Comparison of ENCODE assay signal across 1 cellular context in genomic region chr4:1351854-1352633, GRCh38.
TF ChIP-seq lines count a peak whose summit lies in the region.

No MANE protein-coding gene starts in this region.

TF ChIP-seq in HepG2, 621 proteins besides CTCF, POLR2A, EP300 and RAD21 (continued from another document and continues in another):
- TF ChIP-seq ZNF281 (CRISPR knock-in tag; IDR thresholded peaks at IDR 0.05; ENCODE audit: borderline replicate concordance) = no peak
- no peak for TF ChIP-seq EHMT2 (IDR thresholded peaks at IDR 0.05; ENCODE audit: borderline replicate concordance, low read depth, low read length)
- TF ChIP-seq, protein P1, sequence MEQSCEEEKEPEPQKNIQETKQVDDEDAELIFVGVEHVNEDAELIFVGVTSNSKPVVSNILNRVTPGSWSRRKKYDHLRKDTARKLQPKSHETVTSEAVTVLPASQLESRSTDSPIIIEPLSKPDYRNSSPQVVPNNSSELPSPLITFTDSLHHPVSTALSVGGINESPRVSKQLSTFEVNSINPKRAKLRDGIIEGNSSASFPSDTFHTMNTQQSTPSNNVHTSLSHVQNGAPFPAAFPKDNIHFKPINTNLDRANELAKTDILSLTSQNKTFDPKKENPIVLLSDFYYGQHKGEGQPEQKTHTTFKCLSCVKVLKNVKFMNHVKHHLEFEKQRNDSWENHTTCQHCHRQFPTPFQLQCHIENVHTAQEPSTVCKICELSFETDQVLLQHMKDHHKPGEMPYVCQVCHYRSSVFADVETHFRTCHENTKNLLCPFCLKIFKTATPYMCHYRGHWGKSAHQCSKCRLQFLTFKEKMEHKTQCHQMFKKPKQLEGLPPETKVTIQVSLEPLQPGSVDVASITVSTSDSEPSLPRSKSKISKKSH (CRISPR knock-in tag; IDR thresholded peaks at IDR 0.05; ENCODE audit: borderline replicate concordance) = 0 out of 2 replicates have a peak, but pooled peaks have one; percentile 27
- no peak for TF ChIP-seq ZNF644 (CRISPR knock-in tag; IDR thresholded peaks at IDR 0.05; ENCODE audit: low read depth)
- TF ChIP-seq, protein P2, sequence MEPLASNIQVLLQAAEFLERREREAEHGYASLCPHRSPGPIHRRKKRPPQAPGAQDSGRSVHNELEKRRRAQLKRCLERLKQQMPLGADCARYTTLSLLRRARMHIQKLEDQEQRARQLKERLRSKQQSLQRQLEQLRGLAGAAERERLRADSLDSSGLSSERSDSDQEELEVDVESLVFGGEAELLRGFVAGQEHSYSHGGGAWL (CRISPR knock-in tag; IDR thresholded peaks at IDR 0.05) = no peak
- TF ChIP-seq ZNF121 (CRISPR knock-in tag; IDR thresholded peaks at IDR 0.05) = no peak
- TF ChIP-seq TOE1 (CRISPR knock-in tag; IDR thresholded peaks at IDR 0.05) = no peak
- TF ChIP-seq HES4 (CRISPR knock-in tag; IDR thresholded peaks at IDR 0.05; ENCODE audit: borderline replicate concordance) = no peak
- TF ChIP-seq, protein P3, sequence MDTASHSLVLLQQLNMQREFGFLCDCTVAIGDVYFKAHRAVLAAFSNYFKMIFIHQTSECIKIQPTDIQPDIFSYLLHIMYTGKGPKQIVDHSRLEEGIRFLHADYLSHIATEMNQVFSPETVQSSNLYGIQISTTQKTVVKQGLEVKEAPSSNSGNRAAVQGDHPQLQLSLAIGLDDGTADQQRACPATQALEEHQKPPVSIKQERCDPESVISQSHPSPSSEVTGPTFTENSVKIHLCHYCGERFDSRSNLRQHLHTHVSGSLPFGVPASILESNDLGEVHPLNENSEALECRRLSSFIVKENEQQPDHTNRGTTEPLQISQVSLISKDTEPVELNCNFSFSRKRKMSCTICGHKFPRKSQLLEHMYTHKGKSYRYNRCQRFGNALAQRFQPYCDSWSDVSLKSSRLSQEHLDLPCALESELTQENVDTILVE (CRISPR knock-in tag; IDR thresholded peaks at IDR 0.05) = no peak
- peak; percentile 34; the same call in 1 of the 2 replicates for TF ChIP-seq ZSCAN21 (CRISPR knock-in tag; IDR thresholded peaks at IDR 0.05; ENCODE audit: borderline replicate concordance)
- TF ChIP-seq HDAC2 (CRISPR knock-in tag; IDR thresholded peaks at IDR 0.05) = 0 out of 2 replicates have a peak, but pooled peaks have one; percentile 25
- no peak for TF ChIP-seq ZNF441 (CRISPR knock-in tag; IDR thresholded peaks at IDR 0.05; ENCODE audit: borderline replicate concordance)
- TF ChIP-seq ZNF792 (CRISPR knock-in tag; IDR thresholded peaks at IDR 0.05) = no peak
- TF ChIP-seq U2AF2 (IDR thresholded peaks at IDR 0.05; ENCODE audit: low read depth, low read length) = no peak
- TF ChIP-seq JUN (CRISPR knock-in tag; IDR thresholded peaks at IDR 0.05) = no peak
- no peak for TF ChIP-seq ZNF383 (CRISPR knock-in tag; IDR thresholded peaks at IDR 0.05; ENCODE audit: borderline replicate concordance)
- no peak for TF ChIP-seq CHD2 (IDR thresholded peaks at IDR 0.05; ENCODE audit: low read depth, low read length)
- no peak for TF ChIP-seq ZNF7 (CRISPR knock-in tag; IDR thresholded peaks at IDR 0.05)
- TF ChIP-seq STAG1 (CRISPR knock-in tag; IDR thresholded peaks at IDR 0.05) = peak; percentile 89
- TF ChIP-seq GATA4 (IDR thresholded peaks at IDR 0.05; ENCODE audit: borderline replicate concordance, low read depth) = no peak
- no peak for TF ChIP-seq HOXA7 (CRISPR knock-in tag; IDR thresholded peaks at IDR 0.05)
- TF ChIP-seq PRDM15 (CRISPR knock-in tag; IDR thresholded peaks at IDR 0.05) = peak; percentile 42; the same call in 1 of the 2 replicates
- no peak for TF ChIP-seq SP1 (IDR thresholded peaks at IDR 0.05)
- 0 out of 2 replicates have a peak, but pooled peaks have one; percentile 19 for TF ChIP-seq SP1 (CRISPR knock-in tag; IDR thresholded peaks at IDR 0.05)
- TF ChIP-seq SIN3B (IDR thresholded peaks at IDR 0.05; ENCODE audit: low read length) = no peak
- TF ChIP-seq SMC3 (IDR thresholded peaks at IDR 0.05; ENCODE audit: low read length) = peak; percentile 48; the same call in 1 of the 2 replicates
- no peak for TF ChIP-seq THYN1 (CRISPR knock-in tag; IDR thresholded peaks at IDR 0.05; ENCODE audit: borderline replicate concordance, low read depth)
- no peak for TF ChIP-seq TIGD3 (CRISPR knock-in tag; IDR thresholded peaks at IDR 0.05; ENCODE audit: borderline replicate concordance)
- 0 out of 2 replicates have a peak, but pooled peaks have one; percentile 27 for TF ChIP-seq ZNF274 (CRISPR knock-in tag; IDR thresholded peaks at IDR 0.05)
- no peak for TF ChIP-seq CREM (IDR thresholded peaks at IDR 0.05)
- no peak for TF ChIP-seq CREM (CRISPR knock-in tag; IDR thresholded peaks at IDR 0.05)
- no peak for TF ChIP-seq MAFK (conservative IDR thresholded peaks at IDR 0.05 in 1 of 2, IDR thresholded peaks at IDR 0.05 in 1 of 2; ENCODE audit: low read length in 2 of 2)
- peak; percentile 44; the same call in 1 of the 2 replicates for TF ChIP-seq ZNF350 (CRISPR knock-in tag; IDR thresholded peaks at IDR 0.05; ENCODE audit: borderline replicate concordance, low read depth)
- no peak for TF ChIP-seq ATF1 (CRISPR knock-in tag; IDR thresholded peaks at IDR 0.05)
- TF ChIP-seq NCOA5 (CRISPR knock-in tag; IDR thresholded peaks at IDR 0.05) = no peak
- no peak for TF ChIP-seq ZBED4 (CRISPR knock-in tag; IDR thresholded peaks at IDR 0.05; ENCODE audit: borderline replicate concordance)
- TF ChIP-seq ZNF282 (IDR thresholded peaks at IDR 0.05; ENCODE audit: partially characterized antibody) = no peak
- no peak for TF ChIP-seq ZNF367 (CRISPR knock-in tag; IDR thresholded peaks at IDR 0.05; ENCODE audit: borderline replicate concordance)
- no peak for TF ChIP-seq NAIF1 (CRISPR knock-in tag; IDR thresholded peaks at IDR 0.05; ENCODE audit: borderline replicate concordance)
- TF ChIP-seq YY1 (IDR thresholded peaks at IDR 0.05; ENCODE audit: insufficient read depth, insufficient replicate concordance, low read depth, low read length) = no peak
- peak; percentile 68 for TF ChIP-seq ZBTB38 (CRISPR knock-in tag; IDR thresholded peaks at IDR 0.05)
- no peak for TF ChIP-seq ZSCAN5A (CRISPR knock-in tag; IDR thresholded peaks at IDR 0.05; ENCODE audit: borderline replicate concordance)
- TF ChIP-seq ZNF761 (CRISPR knock-in tag; conservative IDR thresholded peaks at IDR 0.05) = no peak
- no peak for TF ChIP-seq HNRNPK (IDR thresholded peaks at IDR 0.05; ENCODE audit: low read depth, low read length, poor library complexity, severe bottlenecking)
- TF ChIP-seq NKX3-1 (CRISPR knock-in tag; IDR thresholded peaks at IDR 0.05) = no peak
- TF ChIP-seq FOXJ3 (CRISPR knock-in tag; IDR thresholded peaks at IDR 0.05; ENCODE audit: borderline replicate concordance) = no peak
- TF ChIP-seq, protein P4, sequence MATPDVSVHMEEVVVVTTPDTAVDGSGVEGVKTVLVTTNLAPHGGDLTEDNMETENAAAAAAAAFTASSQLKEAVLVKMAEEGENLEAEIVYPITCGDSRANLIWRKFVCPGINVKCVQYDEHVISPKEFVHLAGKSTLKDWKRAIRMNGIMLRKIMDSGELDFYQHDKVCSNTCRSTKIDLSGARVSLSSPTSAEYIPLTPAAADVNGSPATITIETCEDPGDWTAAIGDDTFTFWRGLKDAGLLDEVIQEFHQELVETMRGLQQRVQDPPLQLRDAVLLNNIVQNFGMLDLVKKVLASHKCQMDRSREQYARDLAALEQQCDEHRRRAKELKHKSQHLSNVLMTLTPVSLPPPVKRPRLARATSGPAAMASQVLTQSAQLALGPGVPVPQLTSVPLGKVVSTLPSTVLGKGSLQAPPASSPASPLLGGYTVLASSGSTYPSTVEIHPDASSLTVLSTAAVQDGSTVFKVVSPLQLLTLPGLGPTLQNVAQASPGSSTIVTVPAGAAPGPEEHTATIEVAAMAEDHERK (CRISPR knock-in tag; IDR thresholded peaks at IDR 0.05; ENCODE audit: low read depth) = no peak
- no peak for TF ChIP-seq ZFP37 (CRISPR knock-in tag; IDR thresholded peaks at IDR 0.05; ENCODE audit: borderline replicate concordance)
